Comparison of ENCODE assay signal across 16 cellular contexts in the genomic region with DNA sequence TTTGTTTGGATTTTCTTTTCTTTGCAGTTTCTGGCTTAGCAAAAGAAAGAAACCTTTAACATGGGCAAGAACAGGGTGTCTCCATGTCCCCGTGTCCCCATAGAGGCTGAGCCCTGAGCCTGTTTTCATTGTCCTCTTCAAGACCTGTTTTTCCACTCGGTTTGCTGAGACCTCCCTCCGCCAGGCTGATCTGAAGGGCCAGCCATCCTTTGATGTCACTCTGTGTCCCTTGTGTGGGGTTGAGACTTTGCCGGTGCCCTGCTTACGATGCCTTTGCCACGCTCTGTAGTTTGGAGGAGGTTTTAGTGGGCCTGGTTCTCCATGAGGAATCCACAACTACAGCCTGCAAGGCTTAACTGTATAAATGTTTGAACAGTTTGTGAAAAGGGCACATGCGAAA. TPM values are rescaled to one million over a fixed set of nuclear protein-coding genes. Genes with fewer than 3 reads are reported as not detected.
A peak's percentile ranks its signal among the peaks of the same experiment; 100 is the strongest.
DNase-seq lines count a peak whose midpoint lies in the region; ATAC-seq, FAIRE-seq and TF ChIP-seq lines count a peak whose summit lies in the region.
"Had no signal": no experiment of that assay in that cellular context is flagged by ENCODE, and none has a peak within 500 bp of the region (broad histone marks: within the 10 kb centered on the region; RNA-seq: fewer than 3 reads in every experiment).

No MANE protein-coding gene starts in this region.

- intact Hi-C loops in HepG2 (cut with micrococcal nuclease; ENCODE audit: unreplicated experiment) (no loop called here), right lobe of liver (cut with DNase I) (no loop called here)
- intact Hi-C loops in activated T-helper 1 cell treated with anti-CD3 and anti-CD28 coated beads, Interleukin-12 subunit alpha, Interleukin-12 subunit beta, Interleukin-2, Interleukin-4 antibody, amounts not matched to agents 30 ng/mL and 10 ng/mL and 1 ng/mL, durations not matched to agents 14 hours and 24 hours and 36 hours (cut with micrococcal nuclease): no loop called here

- H3F3A ChIP-seq in neural progenitor cell (ENCODE audit: low read depth): peaks cover 4% of the 10 kb centered on the region

- H3K79me2 ChIP-seq in HepG2 (ENCODE audit: insufficient read depth, low read length): no peaks in the 10 kb centered on the region
- no peaks in the 10 kb centered on the region for H3K79me2 ChIP-seq in neural progenitor cell (ENCODE audit: low read depth)

- peaks cover 23 to 65% of the 10 kb centered on the region in 2 experiments for H3K36me3 ChIP-seq in HepG2 (replicated peaks in 1 of 2; ENCODE audit: control insufficient read depth in 1 of 2, insufficient read depth in 2 of 2, low read length in 2 of 2)
- H3K36me3 ChIP-seq in right lobe of liver: peaks cover 4 to 84% (median 31%) of the 10 kb centered on the region in 4 donors
- peaks cover 4% of the 10 kb centered on the region for H3K36me3 ChIP-seq in neural progenitor cell

- H3K9ac ChIP-seq in HepG2 (ENCODE audit: insufficient read depth, low read depth, low read length) (no peak overlapping the region), neural progenitor cell (no peak overlapping the region)

- no peak for TF ChIP-seq RAD21 in HepG2 (CRISPR knock-in tag; IDR thresholded peaks at IDR 0.05)

- H3K4me2 ChIP-seq in HepG2 (ENCODE audit: low read depth, low read length) (no peak overlapping the region), neural progenitor cell (no peak overlapping the region)

- CTCF ChIA-PET in HepG2 (lab: Yijun Ruan, JAX; ENCODE audit: low intra/inter-chr PET ratio, low total read pairs): no interaction called here

- WGBS in HepG2 (ENCODE audit: low lambda C conversion rate): 97% methylated on average over 7 of the region's 7 CpGs
- 91% methylated on average over 7 of the region's 7 CpGs for whole genome bisulfite sequencing in right lobe of liver (ENCODE audit: insufficient coverage, low coverage, low lambda C conversion rate, missing lambda C conversion rate)

- POLR2A ChIA-PET in HepG2 (lab: Yijun Ruan, JAX): interaction anchor here (2.1 to 2.7 kb wide), 2 partner anchors 14 to 22 kb away, joined by 5 to 9 read pairs; no protein-coding TSS in a partner anchor

- H3K27me3 ChIP-seq in HepG2 (ENCODE audit: control insufficient read depth in 1 of 2, insufficient read depth in 2 of 2, low read length in 2 of 2) (no peaks in the 10 kb centered on the region), right lobe of liver (no peaks in the 10 kb centered on the region), neural progenitor cell (no peaks in the 10 kb centered on the region)
- H3K27me3 ChIP-seq: SJSA1 had no signal

- H3K4me3 Mint-ChIP-seq in neural progenitor cell: no peak overlapping the region
- no peak overlapping the region for H3K4me3 Mint-ChIP-seq in effector memory CD8-positive, alpha-beta T cell
- no peak overlapping the region for H3K4me3 Mint-ChIP-seq in activated T-helper 1 cell treated with anti-CD3 and anti-CD28 coated beads, Interleukin-12 subunit alpha, Interleukin-12 subunit beta, Interleukin-2, Interleukin-4 antibody, amounts not matched to agents 30 ng/mL and 10 ng/mL and 1 ng/mL, durations not matched to agents 14 hours and 24 hours and 36 hours
- H3K4me3 Mint-ChIP-seq: CD4-positive, alpha-beta memory T cell had no signal

- TF ChIP-seq EP300 in HepG2 (IDR thresholded peaks at IDR 0.05; ENCODE audit: low read depth in 2 of 2, low read length in 2 of 2) (no peak), HepG2 (CRISPR knock-in tag; IDR thresholded peaks at IDR 0.05; ENCODE audit: borderline replicate concordance) (no peak)

- in situ Hi-C loops in HepG2 (cut with HindIII; ENCODE audit: extremely low pct_ligation_motif_present, low pct_unique_long_range_greater_than_20kb): no loop called here

- no peak overlapping the region for H3K4me3 ChIP-seq in HepG2 (replicated peaks in 1 of 3; ENCODE audit: insufficient read depth in 1 of 3, low read depth in 2 of 3, low read length in 3 of 3)
- no peak overlapping the region for H3K4me3 ChIP-seq in right lobe of liver
- no peak overlapping the region for H3K4me3 ChIP-seq in neural progenitor cell
- H3K4me3 ChIP-seq: SJSA1 had no signal

- DNase-seq in HepG2 (ENCODE audit: low spot score) (no peak), right lobe of liver (no peak), neural progenitor cell (ENCODE audit: low spot score) (no peak)
- no peak for DNase-seq in effector memory CD8-positive, alpha-beta T cell
- no peak for DNase-seq in activated T-helper 1 cell treated with anti-CD3 and anti-CD28 coated beads, Interleukin-12 subunit alpha, Interleukin-12 subunit beta, Interleukin-2, Interleukin-4 antibody, amounts not matched to agents 30 ng/mL and 10 ng/mL and 1 ng/mL, durations not matched to agents 14 hours and 24 hours and 36 hours (ENCODE audit: low spot score)
- DNase-seq: CD4-positive, alpha-beta memory T cell; GF-D8; GOT3; KG1; NCI-H1092; NCI-H1694; NCI-H446 had no signal

- TF ChIP-seq CTCF in HepG2 (CRISPR knock-in tag; IDR thresholded peaks at IDR 0.05) (no peak), right lobe of liver (IDR thresholded peaks at IDR 0.05) (no peak), VCaP (conservative IDR thresholded peaks at IDR 0.05) (no peak), neural progenitor cell (IDR thresholded peaks at IDR 0.05) (no peak)

- H3K4me1 ChIP-seq in HepG2 (ENCODE audit: insufficient read depth, low read length) (peaks cover 12% of the 10 kb centered on the region), right lobe of liver (no peaks in the 10 kb centered on the region), neural progenitor cell (no peaks in the 10 kb centered on the region)

- no peaks in the 10 kb centered on the region for H4K20me1 ChIP-seq in HepG2 (ENCODE audit: insufficient read depth, low read length)
- H4K20me1 ChIP-seq in neural progenitor cell (ENCODE audit: low read depth): peaks cover 4% of the 10 kb centered on the region

- TF ChIP-seq POLR2A in HepG2 (IDR thresholded peaks at IDR 0.05; ENCODE audit: insufficient read depth in 1 of 2, low read depth in 2 of 2, low read length in 2 of 2) (no peak), right lobe of liver (IDR thresholded peaks at IDR 0.05) (no peak)

- no peak for FAIRE-seq in HepG2 (lab: Jason Lieb, UNC)
- FAIRE-seq: D721Med had no signal

- BruUV-seq in HepG2 (replicated peaks; lab: Mats Ljungman, UMichigan): TSS peak; percentile 39

- peaks cover 2% of the 10 kb centered on the region for H3K27me3 Mint-ChIP-seq in neural progenitor cell (ENCODE audit: insufficient read depth, low read depth)
- H3K27me3 Mint-ChIP-seq in effector memory CD8-positive, alpha-beta T cell: peaks cover 7 to 25% of the 10 kb centered on the region in 2 donors
- H3K27me3 Mint-ChIP-seq in activated T-helper 1 cell treated with anti-CD3 and anti-CD28 coated beads, Interleukin-12 subunit alpha, Interleukin-12 subunit beta, Interleukin-2, Interleukin-4 antibody, amounts not matched to agents 30 ng/mL and 10 ng/mL and 1 ng/mL, durations not matched to agents 14 hours and 24 hours and 36 hours (ENCODE audit: insufficient read depth): peaks cover 5% of the 10 kb centered on the region
- H3K27me3 Mint-ChIP-seq: CD4-positive, alpha-beta memory T cell had no signal

- ATAC-seq in HepG2 (no peak), right lobe of liver (no peak), GM21447 (IDR thresholded peaks at IDR 0.05; ENCODE audit: unreplicated experiment) (no peak)
- no peak for ATAC-seq in effector memory CD8-positive, alpha-beta T cell (replicated peaks)

- peaks cover 22% of the 10 kb centered on the region for H3K36me3 Mint-ChIP-seq in neural progenitor cell
- peaks cover 24% of the 10 kb centered on the region for H3K36me3 Mint-ChIP-seq in effector memory CD8-positive, alpha-beta T cell (ENCODE audit: insufficient read depth)
- H3K36me3 Mint-ChIP-seq in activated T-helper 1 cell treated with anti-CD3 and anti-CD28 coated beads, Interleukin-12 subunit alpha, Interleukin-12 subunit beta, Interleukin-2, Interleukin-4 antibody, amounts not matched to agents 30 ng/mL and 10 ng/mL and 1 ng/mL, durations not matched to agents 14 hours and 24 hours and 36 hours (ENCODE audit: low read depth): peaks cover 11% of the 10 kb centered on the region

- no peak overlapping the region for H3K27ac Mint-ChIP-seq in neural progenitor cell
- no peak overlapping the region for H3K27ac Mint-ChIP-seq in effector memory CD8-positive, alpha-beta T cell
- H3K27ac Mint-ChIP-seq in activated T-helper 1 cell treated with anti-CD3 and anti-CD28 coated beads, Interleukin-12 subunit alpha, Interleukin-12 subunit beta, Interleukin-2, Interleukin-4 antibody, amounts not matched to agents 30 ng/mL and 10 ng/mL and 1 ng/mL, durations not matched to agents 14 hours and 24 hours and 36 hours: no peak overlapping the region

- H3K9me3 ChIP-seq in HepG2 (ENCODE audit: low read length) (no peaks in the 10 kb centered on the region), right lobe of liver (no peaks in the 10 kb centered on the region), neural progenitor cell (ENCODE audit: low read depth) (no peaks in the 10 kb centered on the region)
- H3K9me3 ChIP-seq: SJSA1 had no signal

- no peaks in the 10 kb centered on the region for H3K9me3 Mint-ChIP-seq in neural progenitor cell
- H3K9me3 Mint-ChIP-seq in effector memory CD8-positive, alpha-beta T cell: no peaks in the 10 kb centered on the region
- H3K9me3 Mint-ChIP-seq in activated T-helper 1 cell treated with anti-CD3 and anti-CD28 coated beads, Interleukin-12 subunit alpha, Interleukin-12 subunit beta, Interleukin-2, Interleukin-4 antibody, amounts not matched to agents 30 ng/mL and 10 ng/mL and 1 ng/mL, durations not matched to agents 14 hours and 24 hours and 36 hours: no peaks in the 10 kb centered on the region
- H3K9me3 Mint-ChIP-seq: CD4-positive, alpha-beta memory T cell had no signal

- no peaks in the 10 kb centered on the region for H3K4me1 Mint-ChIP-seq in neural progenitor cell
- no peaks in the 10 kb centered on the region for H3K4me1 Mint-ChIP-seq in effector memory CD8-positive, alpha-beta T cell (ENCODE audit: low read depth in 2 of 2)
- H3K4me1 Mint-ChIP-seq in activated T-helper 1 cell treated with anti-CD3 and anti-CD28 coated beads, Interleukin-12 subunit alpha, Interleukin-12 subunit beta, Interleukin-2, Interleukin-4 antibody, amounts not matched to agents 30 ng/mL and 10 ng/mL and 1 ng/mL, durations not matched to agents 14 hours and 24 hours and 36 hours (ENCODE audit: low read depth): peaks cover 1% of the 10 kb centered on the region

- H2AFZ ChIP-seq in HepG2 (ENCODE audit: low read length): no peak overlapping the region
- no peak overlapping the region for H2AFZ ChIP-seq in neural progenitor cell (replicated peaks)

- H3K27ac ChIP-seq in HepG2 (ENCODE audit: extremely low read length, insufficient read depth, low read length) (no peak overlapping the region), right lobe of liver (no peak overlapping the region), VCaP (peak overlapping the region; percentile 35), neural progenitor cell (peak overlapping the region; percentile 46)
- H3K27ac ChIP-seq: SJSA1 had no signal

RNA-seq across cellular contexts. Expression of a gene that starts 23.8 kb away (rescaled TPM):
- total RNA-seq in HepG2 (2016; rRNA removed; fragmentation: Illumina TruSeq; extraction: Trizol) (50.3 and 61.3 TPM in 2 replicates), right lobe of liver (10 to 100 TPM; 16.0 to 39.1 (median 27.8) TPM), neural progenitor cell (ENCODE audit: low replicate concordance) (50.6 and 61.0 TPM in 2 replicates)
- total RNA-seq in HepG2 (2016; cell fraction: cytosol; rRNA removed; fragmentation: Illumina TruSeq; extraction: Trizol; ENCODE audit: low read depth): 140 and 148 TPM in 2 replicates
- 49.5 and 63.1 TPM in 2 replicates for total RNA-seq in HepG2 (2016; cell fraction: insoluble cytoplasmic fraction; rRNA removed; fragmentation: Illumina TruSeq; extraction: Trizol)
- 200 and 205 TPM in 2 replicates for total RNA-seq in HepG2 (2016; cell fraction: membrane; rRNA removed; fragmentation: Illumina TruSeq; extraction: Trizol)
- 31.5 and 38.1 TPM in 2 replicates for total RNA-seq in HepG2 (2016; cell fraction: nucleus; rRNA removed; fragmentation: Illumina TruSeq; extraction: Trizol)
- 107 and 117 TPM in 2 replicates for polyA plus RNA-seq in HepG2 (2011; rRNA removed)
- 81.1 and 96.5 TPM in 2 replicates for polyA plus RNA-seq in HepG2 (2011; cell fraction: cytosol; rRNA removed)
- polyA plus RNA-seq in HepG2 (2011; cell fraction: nucleus; rRNA removed): 29.9 and 35.2 TPM in 2 replicates
- polyA plus RNA-seq in HepG2 (2012): 58.6 and 61.4 TPM in 2 replicates
- 168 and 186 TPM in 2 replicates for polyA plus RNA-seq in HepG2 (2016; cell fraction: cytosol; fragmentation: Illumina TruSeq; extraction: Trizol; ENCODE audit: low read depth)
- polyA plus RNA-seq in HepG2 (2016; cell fraction: insoluble cytoplasmic fraction; fragmentation: Illumina TruSeq; extraction: Trizol; ENCODE audit: low read depth): 61.0 and 68.1 TPM in 2 replicates
- polyA plus RNA-seq in HepG2 (2016; cell fraction: membrane; fragmentation: Illumina TruSeq; extraction: Trizol; ENCODE audit: low read depth): 212 and 216 TPM in 2 replicates
- polyA plus RNA-seq in HepG2 (2016; cell fraction: nucleus; fragmentation: Illumina TruSeq; extraction: Trizol; ENCODE audit: insufficient read depth, low read depth): 64.8 and 65.1 TPM in 2 replicates
- polyA minus RNA-seq in HepG2 (2011; rRNA and poly(A)+ RNA removed; ENCODE audit: low replicate concordance): 86.4 and 152 TPM in 2 replicates
- polyA minus RNA-seq in HepG2 (2011; cell fraction: cytosol; rRNA and poly(A)+ RNA removed): 57.1 and 57.5 TPM in 2 replicates
- polyA minus RNA-seq in HepG2 (2011; cell fraction: nucleus; rRNA and poly(A)+ RNA removed): 23.6 and 27.8 TPM in 2 replicates
- total RNA-seq in activated T-helper 1 cell treated with anti-CD3 and anti-CD28 coated beads, Interleukin-12 subunit alpha, Interleukin-12 subunit beta, Interleukin-2, Interleukin-4 antibody, amounts not matched to agents 30 ng/mL and 10 ng/mL and 1 ng/mL, durations not matched to agents 14 hours and 24 hours and 36 hours: 3.4 and 3.7 TPM in 2 replicates

RNA-seq across cellular contexts. Expression of a gene that starts 52.7 kb away (rescaled TPM):
- 13.9 and 29.9 TPM in 2 replicates for total RNA-seq in HepG2 (2016; rRNA removed; fragmentation: Illumina TruSeq; extraction: Trizol)
- 12.1 and 12.6 TPM in 2 replicates for total RNA-seq in HepG2 (2016; cell fraction: cytosol; rRNA removed; fragmentation: Illumina TruSeq; extraction: Trizol; ENCODE audit: low read depth)
- 18.2 and 31.9 TPM in 2 replicates for total RNA-seq in HepG2 (2016; cell fraction: insoluble cytoplasmic fraction; rRNA removed; fragmentation: Illumina TruSeq; extraction: Trizol)
- 17.4 and 19.9 TPM in 2 replicates for total RNA-seq in HepG2 (2016; cell fraction: membrane; rRNA removed; fragmentation: Illumina TruSeq; extraction: Trizol)
- 43.0 and 47.6 TPM in 2 replicates for total RNA-seq in HepG2 (2016; cell fraction: nucleus; rRNA removed; fragmentation: Illumina TruSeq; extraction: Trizol)
- polyA plus RNA-seq in HepG2 (2011; rRNA removed): 45.4 and 46.3 TPM in 2 replicates
- 8.9 and 18.9 TPM in 2 replicates for polyA plus RNA-seq in HepG2 (2011; cell fraction: cytosol; rRNA removed)
- 109 and 139 TPM in 2 replicates for polyA plus RNA-seq in HepG2 (2011; cell fraction: nucleus; rRNA removed)
- 15.9 and 21.7 TPM in 2 replicates for polyA plus RNA-seq in HepG2 (2012)
- 10.5 and 13.5 TPM in 2 replicates for polyA plus RNA-seq in HepG2 (2016; cell fraction: cytosol; fragmentation: Illumina TruSeq; extraction: Trizol; ENCODE audit: low read depth)
- polyA plus RNA-seq in HepG2 (2016; cell fraction: insoluble cytoplasmic fraction; fragmentation: Illumina TruSeq; extraction: Trizol; ENCODE audit: low read depth): 14.7 and 18.5 TPM in 2 replicates
- polyA plus RNA-seq in HepG2 (2016; cell fraction: membrane; fragmentation: Illumina TruSeq; extraction: Trizol; ENCODE audit: low read depth): 14.4 and 16.8 TPM in 2 replicates
- 104 and 105 TPM in 2 replicates for polyA plus RNA-seq in HepG2 (2016; cell fraction: nucleus; fragmentation: Illumina TruSeq; extraction: Trizol; ENCODE audit: insufficient read depth, low read depth)
- 4.7 and 5.8 TPM in 2 replicates for polyA minus RNA-seq in HepG2 (2011; rRNA and poly(A)+ RNA removed; ENCODE audit: low replicate concordance)
- 3.8 and 6.8 TPM in 2 replicates for polyA minus RNA-seq in HepG2 (2011; cell fraction: cytosol; rRNA and poly(A)+ RNA removed)
- polyA minus RNA-seq in HepG2 (2011; cell fraction: nucleus; rRNA and poly(A)+ RNA removed): 23.4 and 29.6 TPM in 2 replicates
- 10 to 100 TPM; 13.0 to 35.4 (median 20.2) TPM for total RNA-seq in right lobe of liver
- total RNA-seq in neural progenitor cell (ENCODE audit: low replicate concordance): 21.5 and 31.5 TPM in 2 replicates
- total RNA-seq in activated T-helper 1 cell treated with anti-CD3 and anti-CD28 coated beads, Interleukin-12 subunit alpha, Interleukin-12 subunit beta, Interleukin-2, Interleukin-4 antibody, amounts not matched to agents 30 ng/mL and 10 ng/mL and 1 ng/mL, durations not matched to agents 14 hours and 24 hours and 36 hours: 12.0 and 14.0 TPM in 2 replicates

Comparison
In these comparisons a context has a peak if more than half of its experiments do, and no peak if none do; other contexts are left out.
1. H3K27ac ChIP-seq: peak in VCaP (single experiment) and neural progenitor cell (single experiment); none in HepG2 (single experiment) and right lobe of liver (0 of 3).